Comparison of ENCODE assay signal across 21 cellular contexts in the genomic region with DNA sequence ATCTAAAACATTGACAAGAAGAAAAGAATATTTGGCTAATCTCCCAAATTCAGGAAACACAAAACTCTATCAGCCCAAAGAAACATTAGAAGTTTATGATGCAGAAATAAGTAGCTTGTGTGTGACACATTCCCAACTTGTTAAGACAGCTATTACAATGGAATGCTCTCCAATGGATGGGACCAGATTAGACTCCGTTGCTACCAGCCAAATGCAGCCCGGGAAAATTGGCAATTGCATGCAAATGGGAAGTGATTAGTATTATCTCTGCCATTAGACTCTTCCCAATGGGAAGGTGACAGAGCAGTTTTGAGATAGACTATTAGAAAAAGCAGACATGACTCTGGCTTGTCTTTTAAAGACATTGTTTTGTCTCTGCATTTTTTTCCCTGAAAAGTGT. TPM values are rescaled to one million over a fixed set of nuclear protein-coding genes. Genes with fewer than 3 reads are reported as not detected.
DNase-seq lines count a peak whose midpoint lies in the region; ATAC-seq, FAIRE-seq and TF ChIP-seq lines count a peak whose summit lies in the region.
"Had no signal": no experiment of that assay in that cellular context is flagged by ENCODE, and none has a peak within 500 bp of the region (broad histone marks: within the 10 kb centered on the region; RNA-seq: fewer than 3 reads in every experiment).

No MANE protein-coding gene starts in this region.

- no peak for ATAC-seq in HG03460 (IDR thresholded peaks at IDR 0.05; ENCODE audit: unreplicated experiment)
- ATAC-seq: GM23338, HepG2 had no signal

- no peak for FAIRE-seq in bronchial epithelial cell (lab: Jason Lieb, UNC)
- FAIRE-seq: A204.1, H54, HepG2 had no signal

- no peak for TF ChIP-seq CTCF in bronchial epithelial cell (IDR thresholded peaks at IDR 0.05; ENCODE audit: insufficient read depth, low read length, severe bottlenecking)
- TF ChIP-seq CTCF in dorsolateral prefrontal cortex (IDR thresholded peaks at IDR 0.05 in 54 of 56, conservative IDR thresholded peaks at IDR 0.05 in 2 of 56; ENCODE audit: low read depth in 1 of 56, partially characterized antibody in 56 of 56), result no peak

- intact Hi-C loops in dorsolateral prefrontal cortex (cut with DNase I), result no loop called here

- no peaks in the 10 kb centered on the region for H3K27me3 ChIP-seq in MG63
- no peaks in the 10 kb centered on the region for H3K27me3 ChIP-seq in bronchial epithelial cell (ENCODE audit: control insufficient read depth, insufficient read depth, low read length)
- H3K27me3 ChIP-seq in dorsolateral prefrontal cortex, result no peaks in the 10 kb centered on the region
- H3K27me3 ChIP-seq: BE2C had no signal

- peaks cover 10% of the 10 kb centered on the region for H3K9me3 ChIP-seq in MG63
- H3K9me3 ChIP-seq: BE2C had no signal

- H3K27ac ChIP-seq in dorsolateral prefrontal cortex, result no peak overlapping the region

- H3K36me3 ChIP-seq in MG63 (no peaks in the 10 kb centered on the region), bronchial epithelial cell (ENCODE audit: control insufficient read depth, insufficient read depth, low read length) (no peaks in the 10 kb centered on the region)
- H3K36me3 ChIP-seq: BE2C had no signal

- H3K4me3 ChIP-seq in MG63 (no peak overlapping the region), bronchial epithelial cell (ENCODE audit: low read depth, low read length) (no peak overlapping the region), dorsolateral prefrontal cortex (no peak overlapping the region)
- H3K4me3 ChIP-seq: GM23338 had no signal

- DNase-seq in AG20443 (ENCODE audit: low spot score) (peak; percentile 22), MG63 (peak; percentile 68), bronchial epithelial cell (ENCODE audit: low read depth) (peak; percentile 8), dorsolateral prefrontal cortex (no peak), T-helper 2 cell (no peak)
- DNase-seq in activated effector memory CD4-positive, alpha-beta T cell treated with Interleukin-2 at 50 U/mL for 16 hours, result no peak
- DNase-seq: BE2C; C1 segment of cervical spinal cord; CD4-positive, CD25-positive, alpha-beta regulatory T cell; CD8-positive, alpha-beta memory T cell; COR-L47; DMS 273 treated with DMSO at 0.1 percent for 48 hours; DMS53; GDM1; HCEC 1CT; KBM-7 had no signal

RNA-seq across cellular contexts. Expression of a gene that starts 37.4 kb away (rescaled TPM):
- total RNA-seq in MG63 (2014; rRNA removed; shearing (Covaris generic); ENCODE audit: low replicate concordance), result 0.52 TPM in 1 of 2 replicates, not detected in the other
- total RNA-seq in bronchial epithelial cell, result not detected in 2 replicates
- total RNA-seq in dorsolateral prefrontal cortex, result 10 to 100 TPM in 43 of 120 experiments, 1 to 10 TPM in 77; 3.7 to 17.8 (median 9.0) TPM
- total RNA-seq: CD4-positive, CD25-positive, alpha-beta regulatory T cell; CD8-positive, alpha-beta memory T cell; GM23338; HepG2 had no signal

Comparison
In these comparisons a context has a peak if more than half of its experiments do, and no peak if none do; other contexts are left out.
1. DNase-seq: peak in AG20443 (single experiment), MG63 (single experiment) and bronchial epithelial cell (single experiment); none in dorsolateral prefrontal cortex (0 of 10), T-helper 2 cell (0 of 5) and activated effector memory CD4-positive, alpha-beta T cell treated with Interleukin-2 at 50 U/mL for 16 hours (single experiment).